ENCODE assay signal across 7 cellular contexts in the genomic region with DNA sequence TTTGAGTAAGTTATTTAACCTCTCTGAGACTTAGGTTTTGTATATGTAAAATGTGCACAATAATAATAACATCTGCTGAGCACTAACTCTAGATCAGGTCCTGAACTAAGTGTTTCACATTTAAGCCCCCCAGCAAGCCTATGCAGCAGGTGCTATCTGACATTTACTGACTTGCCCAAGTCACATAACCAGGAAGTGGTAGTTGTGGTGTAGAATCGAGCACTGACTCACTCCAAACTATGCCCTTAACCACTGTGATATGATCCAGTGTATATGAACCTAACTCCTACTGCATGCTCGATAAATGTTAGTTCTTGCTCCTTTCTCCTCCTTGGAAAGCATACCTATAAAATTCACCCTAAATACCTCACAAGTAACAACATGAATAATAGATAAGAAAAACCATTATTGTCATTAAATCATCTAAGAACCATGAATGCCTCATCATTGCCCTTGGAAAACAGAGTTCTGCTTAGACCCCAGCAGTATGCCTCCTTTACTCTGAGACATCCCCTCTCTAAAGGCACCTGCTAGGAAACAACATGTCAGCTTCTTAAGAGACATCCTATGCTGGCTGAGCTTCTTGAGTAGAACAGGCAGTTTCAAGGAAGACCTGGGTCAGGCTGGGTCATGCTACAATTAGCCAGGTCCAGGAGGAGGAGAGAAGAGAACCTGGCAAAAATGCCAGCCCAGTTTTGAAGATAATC. TPM values are rescaled to one million over a fixed set of nuclear protein-coding genes. Genes with fewer than 3 reads are reported as not detected.
A peak's percentile ranks its signal among the peaks of the same experiment; 100 is the strongest.
DNase-seq lines count a peak whose midpoint lies in the region; ATAC-seq and TF ChIP-seq lines count a peak whose summit lies in the region.

No MANE protein-coding gene starts in this region.

- H3K4me3 ChIP-seq in NB4 (ENCODE audit: low read depth, low read length), result no peak overlapping the region
- no peak overlapping the region for H3K4me3 ChIP-seq in BE2C (ENCODE audit: low read depth, low read length)

- no peaks in the 10 kb centered on the region for H3K27me3 ChIP-seq in BE2C

- TF ChIP-seq POLR2A in NB4 (IDR thresholded peaks at IDR 0.05; ENCODE audit: extremely low read depth, insufficient read length), result no peak

- H3K4me1 ChIP-seq in BE2C, result no peaks in the 10 kb centered on the region

- no peaks in the 10 kb centered on the region for H3K36me3 ChIP-seq in BE2C

- no peak for TF ChIP-seq CTCF in NB4 (IDR thresholded peaks at IDR 0.05; ENCODE audit: low read depth, low read length)
- TF ChIP-seq CTCF in BE2C (IDR thresholded peaks at IDR 0.05; ENCODE audit: low read depth, low read length), result no peak

- ATAC-seq in GM18873 (IDR thresholded peaks at IDR 0.05; ENCODE audit: low FRiP score, unreplicated experiment), result peak; percentile 83
- peak; percentile 76 for ATAC-seq in HG02623 (IDR thresholded peaks at IDR 0.05; ENCODE audit: unreplicated experiment)

- no peaks in the 10 kb centered on the region for H3K9me3 ChIP-seq in BE2C

- peak; percentile 86 for DNase-seq in NB4 (ENCODE audit: low read depth)
- DNase-seq in fibroblast of peridontal ligament (ENCODE audit: extremely low read depth), result peak; percentile 72
- DNase-seq in BE2C, result no peak
- no peak for DNase-seq in NCI-H69 (lab: John Stamatoyannopoulos, UW)
- no peak for DNase-seq in amniotic stem cell (lab: John Stamatoyannopoulos, UW)

RNA-seq across cellular contexts. Expression of gene SHC4, which starts 3.0 kb away (rescaled TPM):
- polyA plus RNA-seq in BE2C (2012; ENCODE audit: insufficient read depth, insufficient read length, low read depth), result 0.82 TPM

Comparison
In these comparisons a context has a peak if more than half of its experiments do, and no peak if none do; other contexts are left out.
1. DNase-seq: peak in NB4 (single experiment) and fibroblast of peridontal ligament (single experiment); none in BE2C (single experiment), NCI-H69 (single experiment) and amniotic stem cell (single experiment).